In genomic region chr6:105798057-105798456, GRCh38 we compare ENCODE assay signal across 12 cellular contexts.
DNase-seq lines count a peak whose midpoint lies in the region; ATAC-seq and TF ChIP-seq lines count a peak whose summit lies in the region.
"Had no signal": no experiment of that assay in that cellular context is flagged by ENCODE, and none has a peak within 500 bp of the region (broad histone marks: within the 10 kb centered on the region; RNA-seq: fewer than 3 reads in every experiment).

No MANE protein-coding gene starts in this region.

- peak; percentile 76 for ATAC-seq in SK-N-SH treated with all-trans-retinoic acid at 6 μM for 48 hours
- ATAC-seq in gastroesophageal sphincter: peak; percentile 81
- ATAC-seq in HG02759 (IDR thresholded peaks at IDR 0.05; ENCODE audit: unreplicated experiment): no peak
- ATAC-seq: activated CD8-positive, alpha-beta T cell treated with anti-CD3 and anti-CD28 coated beads for 36 hours had no signal

- no peaks in the 10 kb centered on the region for H3K36me3 ChIP-seq in gastroesophageal sphincter

- peak overlapping the region in 3 of 4 donors; percentile 20 to 48 (median 28) for H3K27ac ChIP-seq in gastroesophageal sphincter

- TF ChIP-seq POLR2A in gastroesophageal sphincter (IDR thresholded peaks at IDR 0.05): no peak

- POLR2A ChIA-PET in GM10248 (lab: Yijun Ruan, JAX): no interaction called here

- DNase-seq in Caki2 (ENCODE audit: low read depth): peak; percentile 22
- DNase-seq in skeletal muscle cell (ENCODE audit: low read depth): peak; percentile 82
- no peak for DNase-seq in GM10248 (ENCODE audit: extremely low spot score)
- DNase-seq in NCI-H524 (lab: John Stamatoyannopoulos, UW): no peak
- no peak for DNase-seq in ecto neural progenitor cell (ENCODE audit: low spot score)
- DNase-seq: activated CD8-positive, alpha-beta T cell treated with anti-CD3 and anti-CD28 coated beads for 36 hours; activated naive CD8-positive, alpha-beta T cell treated with anti-CD3 and anti-CD28 coated beads, Interleukin-2, amount 10 ng/mL, durations not matched to agents 7 days and 5 days; Calu3; Kasumi-1 had no signal

- no peak overlapping the region for H3K4me3 ChIP-seq in gastroesophageal sphincter
- no peak overlapping the region for H3K4me3 ChIP-seq in skeletal muscle cell (ENCODE audit: low read depth, low read length)

- no peaks in the 10 kb centered on the region for H3K27me3 ChIP-seq in gastroesophageal sphincter

- CTCF ChIA-PET in GM10248 (lab: Yijun Ruan, JAX): interaction anchor here (0.8 to 1.9 kb wide), 3 partner anchors 14 to 37 kb away, joined by 3 to 6 read pairs (median 4); no protein-coding TSS in a partner anchor

- H3K9me3 ChIP-seq in gastroesophageal sphincter: no peaks in the 10 kb centered on the region

- in situ Hi-C loops in Caki2 (cut with HindIII; ENCODE audit: low pct_unique_long_range_greater_than_20kb, low sequenced_read_pairs): no loop called here

- 29 to 42% methylated on average over 1 to 3 of the region's 3 CpGs for WGBS in gastroesophageal sphincter (ENCODE audit: low coverage in 1 of 2), 2 donors

- no peak for TF ChIP-seq EP300 in gastroesophageal sphincter (IDR thresholded peaks at IDR 0.05)

- peaks cover 5 to 27% (median 13%) of the 10 kb centered on the region in 3 donors for H3K4me1 ChIP-seq in gastroesophageal sphincter

- no peak for TF ChIP-seq CTCF in gastroesophageal sphincter (IDR thresholded peaks at IDR 0.05)
- TF ChIP-seq CTCF in GM10248 (IDR thresholded peaks at IDR 0.05; ENCODE audit: control extremely low read depth, extremely low read depth, low read depth, missing control alignments): no peak

TF ChIP-seq in SK-N-SH treated with all-trans-retinoic acid at 6 μM for 48 hours, 23 proteins besides CTCF, POLR2A, EP300 and RAD21:
- TF ChIP-seq TCF4 (CRISPR knock-in tag; IDR thresholded peaks at IDR 0.05; ENCODE audit: borderline replicate concordance) (no peak), ISL1 (CRISPR knock-in tag; IDR thresholded peaks at IDR 0.05) (no peak), RARB (CRISPR knock-in tag; IDR thresholded peaks at IDR 0.05) (no peak), POU6F1 (CRISPR knock-in tag; IDR thresholded peaks at IDR 0.05; ENCODE audit: borderline replicate concordance, low read depth) (no peak), PPARA (CRISPR knock-in tag; IDR thresholded peaks at IDR 0.05; ENCODE audit: borderline replicate concordance) (no peak), GLIS3 (CRISPR knock-in tag; IDR thresholded peaks at IDR 0.05) (no peak), ZFP30 (CRISPR knock-in tag; IDR thresholded peaks at IDR 0.05) (no peak), CREB5 (CRISPR knock-in tag; IDR thresholded peaks at IDR 0.05; ENCODE audit: low read depth) (no peak), OSR1 (CRISPR knock-in tag; IDR thresholded peaks at IDR 0.05) (no peak), PATZ1 (CRISPR knock-in tag; IDR thresholded peaks at IDR 0.05; ENCODE audit: borderline replicate concordance) (no peak)

Comparison
In these comparisons a context has a peak if more than half of its experiments do, and no peak if none do; other contexts are left out.
1. DNase-seq: peak in Caki2 (single experiment) and skeletal muscle cell (single experiment); none in GM10248 (single experiment), NCI-H524 (0 of 2) and ecto neural progenitor cell (single experiment).